ENCODE assay signal across 26 cellular contexts in the genomic region with DNA sequence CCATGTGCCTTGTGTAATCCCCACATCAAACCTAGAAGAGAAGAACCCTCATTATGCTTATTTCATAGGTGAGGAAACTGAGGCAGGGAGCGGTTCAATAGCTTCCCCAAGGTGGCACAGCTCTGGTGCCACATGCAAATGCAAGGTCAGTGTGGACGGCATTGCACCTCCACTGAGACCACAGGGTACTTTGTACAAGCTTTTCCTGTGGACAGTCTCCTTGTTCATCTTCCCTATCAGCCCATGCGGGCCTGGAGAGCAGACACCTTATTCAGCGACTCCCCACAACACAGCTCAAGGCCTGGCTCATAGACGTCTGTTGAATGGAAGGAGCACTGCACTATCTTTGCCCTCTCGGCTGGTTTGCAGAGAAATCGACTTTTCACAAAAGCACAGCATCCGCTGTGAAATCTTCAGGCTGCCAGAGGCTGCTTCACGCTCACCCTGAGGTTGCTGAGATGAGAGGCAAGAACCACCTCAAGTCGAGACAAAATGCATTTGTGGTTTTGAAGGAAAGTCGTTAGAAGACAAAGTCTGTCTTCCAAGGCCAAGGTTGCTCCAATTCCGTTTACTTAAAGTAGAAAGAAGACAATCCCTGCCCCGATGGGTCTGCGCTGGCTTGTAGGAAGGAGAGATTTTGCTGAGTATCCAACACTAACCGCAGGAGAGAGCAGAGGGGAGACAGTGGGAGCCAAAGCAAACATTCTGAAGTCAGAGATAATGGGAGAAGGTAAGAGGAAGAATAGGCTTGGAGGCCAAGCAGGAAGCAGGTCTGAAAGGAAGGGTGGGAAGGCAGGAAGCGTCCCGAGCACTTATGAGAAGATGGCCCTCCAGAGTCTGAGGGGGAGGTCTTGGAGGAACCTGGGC. TPM values are rescaled to one million over a fixed set of nuclear protein-coding genes. Genes with fewer than 3 reads are reported as not detected.
A peak's percentile ranks its signal among the peaks of the same experiment; 100 is the strongest.
DNase-seq lines count a peak whose midpoint lies in the region; ATAC-seq lines count a peak whose summit lies in the region.
"Had no signal": no experiment of that assay in that cellular context is flagged by ENCODE, and none has a peak within 500 bp of the region (broad histone marks: within the 10 kb centered on the region; RNA-seq: fewer than 3 reads in every experiment).

No MANE protein-coding gene starts in this region.

- H3K9me3 Mint-ChIP-seq in activated CD4-positive, alpha-beta T cell treated with anti-CD3 and anti-CD28 coated beads for 36 hours (ENCODE audit: low read depth) = no peaks in the 10 kb centered on the region
- H3K9me3 Mint-ChIP-seq in activated naive CD8-positive, alpha-beta T cell treated with anti-CD3 and anti-CD28 coated beads, Interleukin-2, amount 10 ng/mL, durations not matched to agents 7 days and 5 days = no peaks in the 10 kb centered on the region
- H3K9me3 Mint-ChIP-seq in natural killer cell treated with Interleukin-12 subunit alpha and Interleukin-12 subunit beta and Interleukin-15 and Interleukin-18, amount 100 ng/mL, for 72 hours = no peaks in the 10 kb centered on the region

- CTCF ChIA-PET in activated CD4-positive, alpha-beta T cell treated with anti-CD3 and anti-CD28 coated beads for 36 hours (lab: Charles Lee) = no interaction called here

- intact Hi-C loops in activated CD4-positive, alpha-beta T cell treated with anti-CD3 and anti-CD28 coated beads for 36 hours (cut with DNase I, micrococcal nuclease) = no loop called here

- no peaks in the 10 kb centered on the region for H3K27me3 Mint-ChIP-seq in activated CD4-positive, alpha-beta T cell treated with anti-CD3 and anti-CD28 coated beads for 36 hours
- no peaks in the 10 kb centered on the region for H3K27me3 Mint-ChIP-seq in activated naive CD8-positive, alpha-beta T cell treated with anti-CD3 and anti-CD28 coated beads, Interleukin-2, amount 10 ng/mL, durations not matched to agents 7 days and 5 days
- H3K27me3 Mint-ChIP-seq in natural killer cell treated with Interleukin-12 subunit alpha and Interleukin-12 subunit beta and Interleukin-15 and Interleukin-18, amount 100 ng/mL, for 72 hours = peaks cover 24 to 34% of the 10 kb centered on the region in 2 donors

- H3K4me1 Mint-ChIP-seq in activated CD4-positive, alpha-beta T cell treated with anti-CD3 and anti-CD28 coated beads for 36 hours = peaks cover 36% of the 10 kb centered on the region
- H3K4me1 Mint-ChIP-seq in activated naive CD8-positive, alpha-beta T cell treated with anti-CD3 and anti-CD28 coated beads, Interleukin-2, amount 10 ng/mL, durations not matched to agents 7 days and 5 days = peaks cover 20% of the 10 kb centered on the region
- H3K4me1 Mint-ChIP-seq in natural killer cell treated with Interleukin-12 subunit alpha and Interleukin-12 subunit beta and Interleukin-15 and Interleukin-18, amount 100 ng/mL, for 72 hours (ENCODE audit: low read depth in 2 of 2) = peaks cover 36 to 37% of the 10 kb centered on the region in 2 donors

- POLR2A ChIA-PET in activated CD4-positive, alpha-beta T cell treated with anti-CD3 and anti-CD28 coated beads for 36 hours (lab: Charles Lee) = no interaction called here
- POLR2A ChIA-PET in activated naive CD8-positive, alpha-beta T cell treated with anti-CD3 and anti-CD28 coated beads, Interleukin-2, amount 10 ng/mL, durations not matched to agents 7 days and 5 days (lab: Charles Lee) = no interaction called here

- no peaks in the 10 kb centered on the region for H3K36me3 Mint-ChIP-seq in activated CD4-positive, alpha-beta T cell treated with anti-CD3 and anti-CD28 coated beads for 36 hours (ENCODE audit: low read depth)
- no peaks in the 10 kb centered on the region for H3K36me3 Mint-ChIP-seq in activated naive CD8-positive, alpha-beta T cell treated with anti-CD3 and anti-CD28 coated beads, Interleukin-2, amount 10 ng/mL, durations not matched to agents 7 days and 5 days
- no peaks in the 10 kb centered on the region for H3K36me3 Mint-ChIP-seq in natural killer cell treated with Interleukin-12 subunit alpha and Interleukin-12 subunit beta and Interleukin-15 and Interleukin-18, amount 100 ng/mL, for 72 hours

- DNase-seq in activated CD4-positive, alpha-beta T cell treated with anti-CD3 and anti-CD28 coated beads for 36 hours = no peak
- no peak for DNase-seq in activated CD4-positive, alpha-beta T cell treated with anti-CD3 and anti-CD28 coated beads for 1 hour
- DNase-seq in CMK (ENCODE audit: low read depth) (peak; percentile 32), NCI-H1436 (lab: John Stamatoyannopoulos, UW) (no peak), HCEC 1CT (no peak)
- no peak for DNase-seq in activated naive CD8-positive, alpha-beta T cell treated with anti-CD3 and anti-CD28 coated beads, Interleukin-2, amount 10 ng/mL, durations not matched to agents 7 days and 5 days
- no peak for DNase-seq in natural killer cell treated with Interleukin-12 subunit alpha and Interleukin-12 subunit beta and Interleukin-15 and Interleukin-18, amount 100 ng/mL, for 72 hours (ENCODE audit: low spot score)
- DNase-seq: activated CD4-positive, CD25-positive, alpha-beta regulatory T cell treated with anti-CD3 and anti-CD28 coated beads, Interleukin-2, amount 50 U/mL, for 72 hours; amygdala; BE2C; central memory CD4-positive, alpha-beta T cell; DMS153; effector CD4-positive, alpha-beta T cell; GF-D8; head of caudate nucleus; NCI-H1105; NCI-H69; posterior cingulate gyrus; SHP77; small intestine; stimulated activated CD4-positive, alpha-beta T cell treated with anti-CD3 and anti-CD28 coated beads, Interleukin-4, amount 100 ng/mL, for 4 hours; T-helper 9 cell had no signal

- peak overlapping the region; percentile 1 for H3K27ac Mint-ChIP-seq in activated CD4-positive, alpha-beta T cell treated with anti-CD3 and anti-CD28 coated beads for 36 hours
- H3K27ac Mint-ChIP-seq in activated naive CD8-positive, alpha-beta T cell treated with anti-CD3 and anti-CD28 coated beads, Interleukin-2, amount 10 ng/mL, durations not matched to agents 7 days and 5 days = peak overlapping the region; percentile 65
- H3K27ac Mint-ChIP-seq in natural killer cell treated with Interleukin-12 subunit alpha and Interleukin-12 subunit beta and Interleukin-15 and Interleukin-18, amount 100 ng/mL, for 72 hours = no peak overlapping the region

- ATAC-seq in activated CD4-positive, alpha-beta T cell treated with anti-CD3 and anti-CD28 coated beads for 36 hours = no peak
- peak; percentile 27 for ATAC-seq in activated naive CD8-positive, alpha-beta T cell treated with anti-CD3 and anti-CD28 coated beads, Interleukin-2, amount 10 ng/mL, durations not matched to agents 7 days and 5 days (ENCODE audit: low read depth)
- no peak for ATAC-seq in natural killer cell treated with Interleukin-12 subunit alpha and Interleukin-12 subunit beta and Interleukin-15 and Interleukin-18, amount 100 ng/mL, for 72 hours
- no peak for ATAC-seq in HG03521 (IDR thresholded peaks at IDR 0.05; ENCODE audit: unreplicated experiment)
- ATAC-seq: GM12878 had no signal

- H3K4me3 Mint-ChIP-seq in activated CD4-positive, alpha-beta T cell treated with anti-CD3 and anti-CD28 coated beads for 36 hours = no peak overlapping the region
- H3K4me3 Mint-ChIP-seq in activated naive CD8-positive, alpha-beta T cell treated with anti-CD3 and anti-CD28 coated beads, Interleukin-2, amount 10 ng/mL, durations not matched to agents 7 days and 5 days = peak overlapping the region; percentile 29
- H3K4me3 Mint-ChIP-seq in natural killer cell treated with Interleukin-12 subunit alpha and Interleukin-12 subunit beta and Interleukin-15 and Interleukin-18, amount 100 ng/mL, for 72 hours = peak overlapping the region; percentile 54

RNA-seq across cellular contexts. Expression of a gene that starts 34.2 kb away (rescaled TPM):
- 10 to 100 TPM; 31.6 to 34.8 TPM for total RNA-seq in activated CD4-positive, alpha-beta T cell treated with anti-CD3 and anti-CD28 coated beads for 36 hours
- total RNA-seq in activated naive CD8-positive, alpha-beta T cell treated with anti-CD3 and anti-CD28 coated beads, Interleukin-2, amount 10 ng/mL, durations not matched to agents 7 days and 5 days = 10 to 100 TPM; 30.3 to 31.0 TPM
- total RNA-seq in natural killer cell treated with Interleukin-12 subunit alpha and Interleukin-12 subunit beta and Interleukin-15 and Interleukin-18, amount 100 ng/mL, for 72 hours = 10 to 100 TPM in 1 of 2 donors, 1 to 10 TPM in 1; 6.9 to 13.9 TPM

RNA-seq across cellular contexts. Expression of a gene that starts 53.4 kb away (rescaled TPM):
- not detected for total RNA-seq in activated CD4-positive, alpha-beta T cell treated with anti-CD3 and anti-CD28 coated beads for 36 hours
- not detected for total RNA-seq in activated naive CD8-positive, alpha-beta T cell treated with anti-CD3 and anti-CD28 coated beads, Interleukin-2, amount 10 ng/mL, durations not matched to agents 7 days and 5 days
- total RNA-seq in natural killer cell treated with Interleukin-12 subunit alpha and Interleukin-12 subunit beta and Interleukin-15 and Interleukin-18, amount 100 ng/mL, for 72 hours = not detected
- total RNA-seq: fibroblast of lung, lung microvascular endothelial cell had no signal

Comparison
In these comparisons a context has a peak if more than half of its experiments do, and no peak if none do; other contexts are left out.
1. H3K27ac Mint-ChIP-seq: peak in activated CD4-positive, alpha-beta T cell treated with anti-CD3 and anti-CD28 coated beads for 36 hours (single experiment) and activated naive CD8-positive, alpha-beta T cell treated with anti-CD3 and anti-CD28 coated beads, Interleukin-2, amount 10 ng/mL, durations not matched to agents 7 days and 5 days (single experiment); none in natural killer cell treated with Interleukin-12 subunit alpha and Interleukin-12 subunit beta and Interleukin-15 and Interleukin-18, amount 100 ng/mL, for 72 hours (0 of 2).